In the genomic region with DNA sequence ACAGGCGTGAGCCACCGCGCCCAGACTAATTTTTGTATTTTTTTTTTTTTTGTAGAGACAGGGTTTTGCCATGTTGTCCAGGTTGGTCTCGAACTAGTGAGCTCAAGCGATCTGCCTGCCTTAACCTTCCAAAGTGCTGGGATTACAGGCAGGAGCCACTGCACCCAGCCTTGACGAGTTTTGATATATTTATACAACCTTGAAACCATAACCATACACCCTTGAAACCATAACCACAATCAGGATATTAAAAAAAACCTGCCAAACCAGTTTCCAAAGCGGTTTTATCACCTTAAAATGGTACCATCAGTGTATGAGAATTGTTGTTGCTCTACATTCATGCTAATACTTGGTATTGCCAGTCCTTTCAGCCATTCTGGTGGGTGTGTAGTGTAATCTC, we compare ENCODE assay signal across 20 cellular contexts. TPM values are rescaled to one million over a fixed set of nuclear protein-coding genes. Genes with fewer than 3 reads are reported as not detected.
DNase-seq lines count a peak whose midpoint lies in the region; ATAC-seq and TF ChIP-seq lines count a peak whose summit lies in the region.
"Had no signal": no experiment of that assay in that cellular context is flagged by ENCODE, and none has a peak within 500 bp of the region (broad histone marks: within the 10 kb centered on the region; RNA-seq: fewer than 3 reads in every experiment).

No MANE protein-coding gene starts in this region.

- CTCF ChIA-PET in activated naive CD4-positive, alpha-beta T cell treated with anti-CD3 and anti-CD28 coated beads, Interleukin-2, amount 10 ng/mL, durations not matched to agents 7 days and 5 days (lab: Charles Lee) = interaction anchor here (0.6 kb wide), 1 partner anchor 274 kb away, joined by 3 read pairs; no protein-coding TSS in a partner anchor

- ATAC-seq in central memory CD8-positive, alpha-beta T cell (replicated peaks; ENCODE audit: extremely low read depth, poor library complexity, severe bottlenecking) = peak; percentile 33
- no peak for ATAC-seq in HG03520 (IDR thresholded peaks at IDR 0.05; ENCODE audit: unreplicated experiment)
- ATAC-seq: activated naive CD4-positive, alpha-beta T cell treated with anti-CD3 and anti-CD28 coated beads, Interleukin-2, amount 50 U/mL, for 72 hours; T-cell had no signal

- H3K27me3 ChIP-seq in prostate gland (replicated peaks; ENCODE audit: insufficient read depth) = no peaks in the 10 kb centered on the region
- H3K27me3 ChIP-seq: hepatocyte, tibial artery had no signal

- H3K27ac ChIP-seq in prostate gland = peak overlapping the region in 1 of 2 donors; percentile 45
- H3K27ac ChIP-seq: hepatocyte, skin epidermis, tibial artery had no signal

- H3K4me3 ChIP-seq in prostate gland = no peak overlapping the region
- H3K4me3 ChIP-seq: hepatocyte, skin epidermis, tibial artery had no signal

- peaks cover 16% of the 10 kb centered on the region for H3K4me1 Mint-ChIP-seq in central memory CD8-positive, alpha-beta T cell
- H3K4me1 Mint-ChIP-seq in activated naive CD4-positive, alpha-beta T cell treated with anti-CD3 and anti-CD28 coated beads, Interleukin-2, amount 10 ng/mL, durations not matched to agents 7 days and 5 days = peaks cover 18% of the 10 kb centered on the region

- no peaks in the 10 kb centered on the region for H3K9me3 ChIP-seq in prostate gland
- H3K9me3 ChIP-seq: tibial artery had no signal

- no peaks in the 10 kb centered on the region for H3K4me1 ChIP-seq in prostate gland (replicated peaks)

- no peak for TF ChIP-seq CTCF in prostate gland (IDR thresholded peaks at IDR 0.05)

- H3K27me3 Mint-ChIP-seq in central memory CD8-positive, alpha-beta T cell = no peaks in the 10 kb centered on the region
- peaks cover 22% of the 10 kb centered on the region for H3K27me3 Mint-ChIP-seq in activated naive CD4-positive, alpha-beta T cell treated with anti-CD3 and anti-CD28 coated beads, Interleukin-2, amount 10 ng/mL, durations not matched to agents 7 days and 5 days
- H3K27me3 Mint-ChIP-seq: T-cell had no signal

- peaks cover 6% of the 10 kb centered on the region for H3K36me3 Mint-ChIP-seq in central memory CD8-positive, alpha-beta T cell (ENCODE audit: insufficient read depth)
- H3K36me3 Mint-ChIP-seq in activated naive CD4-positive, alpha-beta T cell treated with anti-CD3 and anti-CD28 coated beads, Interleukin-2, amount 10 ng/mL, durations not matched to agents 7 days and 5 days = peaks cover 6% of the 10 kb centered on the region
- H3K36me3 Mint-ChIP-seq: brain; CD4-positive, CD25-positive, alpha-beta regulatory T cell; T-cell had no signal

- 72% methylated on average over 7 of the region's 7 CpGs for WGBS in prostate gland

- DNase-seq in NCI-H1105 treated with DMSO at 0.1 percent for 48 hours (lab: John Stamatoyannopoulos, UW) (peak; percentile 28), NCI-H1105 (lab: John Stamatoyannopoulos, UW) (no peak), NCI-H2029 (lab: John Stamatoyannopoulos, UW) (peak; percentile 69), prostate gland (ENCODE audit: low spot score) (peak; percentile 11)
- peak in 1 of 2 donors; percentile 9 for DNase-seq in central memory CD8-positive, alpha-beta T cell (ENCODE audit: low spot score in 2 of 2)
- DNase-seq in activated effector memory CD4-positive, alpha-beta T cell treated with anti-CD3 and anti-CD28 coated beads, Interleukin-2, amount 50 U/mL, for 16 hours = no peak
- DNase-seq in activated naive CD4-positive, alpha-beta T cell treated with anti-CD3 and anti-CD28 coated beads, Interleukin-2, amount 10 ng/mL, durations not matched to agents 7 days and 5 days = no peak
- DNase-seq: 8988T; activated CD4-positive, CD25-positive, alpha-beta regulatory T cell treated with anti-CD3 and anti-CD28 coated beads, Interleukin-2, amount 50 U/mL, for 72 hours; CD4-positive, CD25-positive, alpha-beta regulatory T cell; effector CD4-positive, alpha-beta T cell; NCI-H187; NK-92 treated with Interleukin-12 subunit alpha and Interleukin-12 subunit beta, amount 100 ng/mL, for 24 hours; T-cell had no signal

- intact Hi-C loops in prostate gland (cut with DNase I) = loop anchor here (10.0 kb wide), 1 partner anchor 509 kb away; no protein-coding TSS in a partner anchor

- no peak for TF ChIP-seq POLR2A in prostate gland (IDR thresholded peaks at IDR 0.05)

- no peaks in the 10 kb centered on the region for H3K9me3 Mint-ChIP-seq in central memory CD8-positive, alpha-beta T cell
- no peaks in the 10 kb centered on the region for H3K9me3 Mint-ChIP-seq in activated naive CD4-positive, alpha-beta T cell treated with anti-CD3 and anti-CD28 coated beads, Interleukin-2, amount 10 ng/mL, durations not matched to agents 7 days and 5 days
- H3K9me3 Mint-ChIP-seq: activated naive CD4-positive, alpha-beta T cell treated with anti-CD3 and anti-CD28 coated beads, Interleukin-2, amount 50 U/mL, for 72 hours; brain; CD4-positive, CD25-positive, alpha-beta regulatory T cell; T-cell had no signal

- H3K36me3 ChIP-seq in prostate gland = no peaks in the 10 kb centered on the region
- H3K36me3 ChIP-seq: tibial artery had no signal

- H3K27ac Mint-ChIP-seq in central memory CD8-positive, alpha-beta T cell (ENCODE audit: low read depth) = no peak overlapping the region
- no peak overlapping the region for H3K27ac Mint-ChIP-seq in activated naive CD4-positive, alpha-beta T cell treated with anti-CD3 and anti-CD28 coated beads, Interleukin-2, amount 10 ng/mL, durations not matched to agents 7 days and 5 days
- H3K27ac Mint-ChIP-seq: activated naive CD4-positive, alpha-beta T cell treated with anti-CD3 and anti-CD28 coated beads, Interleukin-2, amount 50 U/mL, for 72 hours; brain; CD4-positive, CD25-positive, alpha-beta regulatory T cell; T-cell had no signal

- H3K4me3 Mint-ChIP-seq in central memory CD8-positive, alpha-beta T cell = peak overlapping the region; percentile 12
- H3K4me3 Mint-ChIP-seq in activated naive CD4-positive, alpha-beta T cell treated with anti-CD3 and anti-CD28 coated beads, Interleukin-2, amount 10 ng/mL, durations not matched to agents 7 days and 5 days = no peak overlapping the region
- H3K4me3 Mint-ChIP-seq: brain, T-cell had no signal

RNA-seq across cellular contexts. Expression of a gene that starts 3.7 kb away (rescaled TPM):
- 10 to 100 TPM; 38.9 to 45.0 TPM for total RNA-seq in prostate gland

RNA-seq across cellular contexts. Expression of a gene that starts 37.0 kb away (rescaled TPM):
- 10 to 100 TPM in 1 of 2 donors, 1 to 10 TPM in 1; 9.9 to 14.0 TPM for total RNA-seq in prostate gland

Comparison
In these comparisons a context has a peak if more than half of its experiments do, and no peak if none do; other contexts are left out.
1. DNase-seq: peak in NCI-H1105 treated with DMSO at 0.1 percent for 48 hours (single experiment), NCI-H2029 (single experiment) and prostate gland (single experiment); none in NCI-H1105 (single experiment), activated effector memory CD4-positive, alpha-beta T cell treated with anti-CD3 and anti-CD28 coated beads, Interleukin-2, amount 50 U/mL, for 16 hours (single experiment) and activated naive CD4-positive, alpha-beta T cell treated with anti-CD3 and anti-CD28 coated beads, Interleukin-2, amount 10 ng/mL, durations not matched to agents 7 days and 5 days (single experiment).